15 cellular contexts compared by ENCODE assay signal in the genomic region with DNA sequence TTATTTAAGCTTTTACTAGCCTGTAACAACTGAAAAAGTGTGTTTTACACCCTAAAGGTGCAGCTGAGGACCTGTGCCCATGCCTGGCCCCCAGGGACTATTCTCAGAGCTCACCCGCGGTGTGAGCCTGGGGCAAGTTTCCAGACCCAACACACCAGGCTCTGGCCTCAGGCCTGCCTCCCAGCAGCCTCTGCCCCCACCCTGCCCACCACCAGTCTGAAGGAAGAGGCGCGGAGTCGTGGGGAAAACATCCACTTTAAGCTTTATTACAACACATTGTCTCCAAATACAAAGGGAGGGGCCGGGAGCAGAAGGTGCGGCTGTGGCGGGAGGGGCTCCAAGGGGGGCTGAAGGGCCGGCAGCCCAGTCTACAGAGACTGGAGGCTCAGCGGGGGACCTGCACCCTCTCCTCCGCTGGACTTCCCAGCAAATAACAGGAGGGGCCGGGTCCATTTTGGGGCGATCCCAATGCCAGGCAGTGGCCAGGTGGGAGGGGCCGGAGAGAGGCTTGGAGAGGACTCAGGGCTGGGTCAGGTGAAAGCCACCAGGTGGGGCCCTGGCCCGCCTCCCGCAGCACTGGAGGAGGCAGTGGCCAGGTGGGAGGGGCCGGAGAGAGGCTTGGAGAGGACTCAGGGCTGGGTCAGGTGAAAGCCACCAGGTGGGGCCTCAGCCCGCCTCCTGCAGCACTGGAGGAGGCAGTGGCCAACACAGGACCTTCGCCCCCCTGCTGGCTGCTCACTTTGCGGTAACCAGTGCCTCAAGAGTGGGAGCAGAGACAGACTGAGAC. TPM values are rescaled to one million over a fixed set of nuclear protein-coding genes. Genes with fewer than 3 reads are reported as not detected.
A peak's percentile ranks its signal among the peaks of the same experiment; 100 is the strongest.
DNase-seq lines count a peak whose midpoint lies in the region; ATAC-seq, FAIRE-seq and TF ChIP-seq lines count a peak whose summit lies in the region.
"Had no signal": no experiment of that assay in that cellular context is flagged by ENCODE, and none has a peak within 500 bp of the region (broad histone marks: within the 10 kb centered on the region; RNA-seq: fewer than 3 reads in every experiment).

No MANE protein-coding gene starts in this region.

- peaks cover 0 to 2% of the 10 kb centered on the region in 2 experiments; a peak in 1 of 5 replicates for H3K27me3 ChIP-seq in K562 (ENCODE audit: control insufficient read depth in 2 of 2, insufficient read depth in 2 of 2, low read length in 2 of 2)
- peaks cover 5% of the 10 kb centered on the region for H3K27me3 ChIP-seq in lower lobe of right lung (ENCODE audit: low read depth)

- 18% methylated on average over 14 of the region's 20 CpGs for WGBS in K562 (ENCODE audit: insufficient coverage, low coverage, missing lambda C conversion rate)

- peak in 1 of 3 experiments; percentile 53; a peak in 2 of 6 replicates for TF ChIP-seq CTCF in K562 (IDR thresholded peaks at IDR 0.05 in 2 of 3, conservative IDR thresholded peaks at IDR 0.05 in 1 of 3; ENCODE audit: insufficient read depth in 2 of 3, low read depth in 1 of 3, low read length in 3 of 3)
- no peak for TF ChIP-seq CTCF in lower lobe of right lung (IDR thresholded peaks at IDR 0.05)

- TF ChIP-seq RAD21 in Ishikawa (IDR thresholded peaks at IDR 0.05; ENCODE audit: low read depth) = peak; percentile 49
- no peak for TF ChIP-seq RAD21 in K562 (CRISPR knock-in tag; conservative IDR thresholded peaks at IDR 0.05 in 1 of 2, IDR thresholded peaks at IDR 0.05 in 1 of 2)

- H4K20me1 ChIP-seq in K562 (replicated peaks; ENCODE audit: control insufficient read depth, insufficient read depth, low read length) = 0 out of 2 replicates have a peak, but pooled peaks cover 7% of the 10 kb centered on the region

- in situ Hi-C loops in K562 (cut with MboI) = no loop called here

- intact Hi-C loops in K562 (cut with micrococcal nuclease) (no loop called here), lower lobe of right lung (cut with DNase I) (no loop called here)

- no peak overlapping the region for H3K27ac ChIP-seq in K562 (ENCODE audit: extremely low read depth, low read depth, low read length)
- H3K27ac ChIP-seq in lower lobe of right lung = peak overlapping the region; percentile 60

- H3K4me3 ChIP-seq in K562 (no peak overlapping the region), lower lobe of right lung (no peak overlapping the region)
- H3K4me3 ChIP-seq: HAP-1, heart right ventricle had no signal

- no TSS peak for BruUV-seq in K562 (replicated peaks; lab: Mats Ljungman, UMichigan)

- no peak overlapping the region for H2AFZ ChIP-seq in K562 (ENCODE audit: low read depth, low read length)

- H3K9me1 ChIP-seq in K562 (ENCODE audit: control insufficient read depth, insufficient read depth, low read length) = no peaks in the 10 kb centered on the region

- H3K4me1 ChIP-seq in K562 (replicated peaks in 1 of 2; ENCODE audit: control insufficient read depth in 2 of 2, insufficient read depth in 2 of 2, low read length in 2 of 2) (peaks cover 0 to 31% of the 10 kb centered on the region in 2 experiments; a peak in 2 of 5 replicates), lower lobe of right lung (peaks cover 8% of the 10 kb centered on the region)
- H3K4me1 ChIP-seq: HAP-1 had no signal

- no peaks in the 10 kb centered on the region for H3K79me2 ChIP-seq in K562 (ENCODE audit: control insufficient read depth, insufficient read depth, low read length)

- peak; percentile 74 for ATAC-seq in K562
- peak; percentile 91 to 92 for ATAC-seq in lower lobe of right lung
- no peak for ATAC-seq in HG03196 (IDR thresholded peaks at IDR 0.05; ENCODE audit: unreplicated experiment)
- no peak for ATAC-seq in HG02571 (IDR thresholded peaks at IDR 0.05; ENCODE audit: unreplicated experiment)
- ATAC-seq: activated naive CD8-positive, alpha-beta T cell treated with anti-CD3 and anti-CD28 coated beads, Interleukin-2, amount 50 U/mL, for 24 hours; heart right ventricle had no signal

- no peak overlapping the region for H3K4me2 ChIP-seq in K562 (ENCODE audit: insufficient read depth, low read length)

- no peak for TF ChIP-seq POLR2A in K562 (conservative IDR thresholded peaks at IDR 0.05)

- TF ChIP-seq EP300 in Ishikawa (IDR thresholded peaks at IDR 0.05; ENCODE audit: borderline replicate concordance) (no peak; the same call in 1 of the 2 replicates), K562 (IDR thresholded peaks at IDR 0.05; ENCODE audit: low read length) (no peak)

- CTCF ChIA-PET in K562 (lab: Yijun Ruan, JAX; ENCODE audit: low intra/inter-chr PET ratio) = interaction anchor here (0.6 to 1.1 kb wide), 5 partner anchors 18 to 138 kb away, joined by 3 to 5 read pairs (median 4); no protein-coding TSS in a partner anchor

- H3K9me3 ChIP-seq in K562 (replicated peaks; ENCODE audit: control insufficient read depth, insufficient read depth, low read depth, low read length) (no peaks in the 10 kb centered on the region), lower lobe of right lung (no peaks in the 10 kb centered on the region)
- H3K9me3 ChIP-seq: HAP-1, heart right ventricle had no signal

- FAIRE-seq in K562 (lab: Jason Lieb, UNC) = no peak

- POLR2A ChIA-PET in K562 (lab: Yijun Ruan, JAX) = no interaction called here

- no peak overlapping the region for H3K9ac ChIP-seq in K562 (ENCODE audit: insufficient read depth in 1 of 2, low read depth in 2 of 2, low read length in 2 of 2)

- peak; percentile 19 for DNase-seq in DMS153 treated with DMSO at 0.1 percent for 48 hours (lab: John Stamatoyannopoulos, UW; ENCODE audit: unreplicated experiment)
- DNase-seq in K562 (ENCODE audit: extremely low read depth in 1 of 4, low spot score in 3 of 4) = no peak
- DNase-seq in lower lobe of right lung = peak; percentile 94
- DNase-seq in NAMALWA (ENCODE audit: low spot score) = no peak
- no peak for DNase-seq in ureter (ENCODE audit: low spot score)
- DNase-seq: activated naive CD8-positive, alpha-beta T cell treated with anti-CD3 and anti-CD28 coated beads, Interleukin-2, amount 50 U/mL, for 24 hours; effector memory CD4-positive, alpha-beta T cell; heart right ventricle; Kasumi-1 had no signal

- H3K36me3 ChIP-seq in K562 (ENCODE audit: control insufficient read depth, insufficient read depth, low read length) (no peaks in the 10 kb centered on the region), lower lobe of right lung (peaks cover 8% of the 10 kb centered on the region)
- H3K36me3 ChIP-seq: HAP-1 had no signal

RNA-seq across cellular contexts. Expression of a gene that starts 18.1 kb away (rescaled TPM):
- total RNA-seq in K562 (2011; cell fraction: chromatin; rRNA removed; ENCODE audit: low replicate concordance) = 2.6 and 6.2 TPM in 2 replicates
- total RNA-seq in K562 (2011; cell fraction: nucleolus; rRNA removed) = 1.4 and 3.5 TPM in 2 replicates
- 2.0 and 5.0 TPM in 2 replicates for total RNA-seq in K562 (2011; cell fraction: nucleoplasm; rRNA removed)
- total RNA-seq in K562 (2014; rRNA removed) (0.18 and 0.29 TPM in 2 replicates), K562 (2014; rRNA removed; fragmentation: Illumina TruSeq; extraction: Trizol) (0.22 and 0.33 TPM in 2 replicates), K562 (2015; rRNA removed; fragmentation: Illumina TruSeq; extraction: Trizol) (0.14 TPM in 1 of 2 replicates, not detected in the other), K562 (2021) (0.83 and 2.0 TPM in 2 replicates), lower lobe of right lung (8.9 TPM), ureter (6.0 TPM)
- polyA plus RNA-seq in K562 (2011; rRNA removed) (2.0 and 4.4 TPM in 2 replicates), K562 (2014; fragmentation: Illumina TruSeq; extraction: Trizol) (0.86 and 1.7 TPM in 2 replicates), K562 (2014; fragmentation: Nextera tagmentation; extraction: Ambion mirVana) (not detected), K562 (2014; rRNA removed) (0.50 and 1.0 TPM in 2 replicates)
- 1.8 and 2.8 TPM in 2 replicates for polyA plus RNA-seq in K562 (2011; cell fraction: cytosol; rRNA removed)
- polyA plus RNA-seq in K562 (2011; cell fraction: nucleus; rRNA removed) = 3.9 and 5.9 TPM in 2 replicates
- 1.7 and 1.8 TPM in 2 replicates for polyA plus RNA-seq in K562 (2012)
- 0.81 and 1.4 TPM in 2 replicates for polyA minus RNA-seq in K562 (2011; rRNA and poly(A)+ RNA removed)
- 2.7 and 4.1 TPM in 2 replicates for polyA minus RNA-seq in K562 (2011; cell fraction: cytosol; rRNA and poly(A)+ RNA removed)
- polyA minus RNA-seq in K562 (2011; cell fraction: nucleus; rRNA and poly(A)+ RNA removed) = 0.78 and 1.1 TPM in 2 replicates
- total RNA-seq: OCI-LY7 had no signal

RNA-seq across cellular contexts. Expression of a gene that starts 31.1 kb away (rescaled TPM):
- not detected in 2 replicates for total RNA-seq in K562 (2011; cell fraction: chromatin; rRNA removed; ENCODE audit: low replicate concordance)
- not detected in 2 replicates for total RNA-seq in K562 (2011; cell fraction: nucleolus; rRNA removed)
- total RNA-seq in K562 (2011; cell fraction: nucleoplasm; rRNA removed) = not detected in 2 replicates
- total RNA-seq in K562 (2014; rRNA removed) (not detected in 2 replicates), K562 (2014; rRNA removed; fragmentation: Illumina TruSeq; extraction: Trizol) (not detected in 2 replicates), K562 (2015; rRNA removed; fragmentation: Illumina TruSeq; extraction: Trizol) (not detected in 2 replicates), K562 (2021) (not detected in 2 replicates), lower lobe of right lung (not detected), ureter (not detected)
- polyA plus RNA-seq in K562 (2011; rRNA removed) (not detected in 2 replicates), K562 (2014; fragmentation: Illumina TruSeq; extraction: Trizol) (not detected in 2 replicates), K562 (2014; fragmentation: Nextera tagmentation; extraction: Ambion mirVana) (not detected), K562 (2014; rRNA removed) (not detected in 2 replicates)
- not detected in 2 replicates for polyA plus RNA-seq in K562 (2011; cell fraction: cytosol; rRNA removed)
- polyA plus RNA-seq in K562 (2011; cell fraction: nucleus; rRNA removed) = not detected in 2 replicates
- not detected in 2 replicates for polyA plus RNA-seq in K562 (2012)
- not detected in 2 replicates for polyA minus RNA-seq in K562 (2011; rRNA and poly(A)+ RNA removed)
- not detected in 2 replicates for polyA minus RNA-seq in K562 (2011; cell fraction: cytosol; rRNA and poly(A)+ RNA removed)
- not detected in 2 replicates for polyA minus RNA-seq in K562 (2011; cell fraction: nucleus; rRNA and poly(A)+ RNA removed)
- total RNA-seq: heart right ventricle, OCI-LY7, urinary bladder had no signal
- polyA plus RNA-seq: heart right ventricle, urinary bladder had no signal

RNA-seq across cellular contexts. Expression of a gene that starts 44.1 kb away (rescaled TPM):
- total RNA-seq in K562 (2011; cell fraction: chromatin; rRNA removed; ENCODE audit: low replicate concordance) = not detected in 2 replicates
- total RNA-seq in K562 (2011; cell fraction: nucleolus; rRNA removed) = not detected in 2 replicates
- total RNA-seq in K562 (2011; cell fraction: nucleoplasm; rRNA removed) = not detected in 2 replicates
- not detected in 2 replicates for total RNA-seq in K562 (2014; rRNA removed)
- total RNA-seq in K562 (2014; rRNA removed; fragmentation: Illumina TruSeq; extraction: Trizol) = not detected in 2 replicates
- not detected in 2 replicates for total RNA-seq in K562 (2015; rRNA removed; fragmentation: Illumina TruSeq; extraction: Trizol)
- not detected in 2 replicates for total RNA-seq in K562 (2021)
- not detected in 2 replicates for polyA plus RNA-seq in K562 (2011; rRNA removed)
- not detected in 2 replicates for polyA plus RNA-seq in K562 (2011; cell fraction: cytosol; rRNA removed)
- not detected in 2 replicates for polyA plus RNA-seq in K562 (2011; cell fraction: nucleus; rRNA removed)
- not detected in 2 replicates for polyA plus RNA-seq in K562 (2012)
- polyA plus RNA-seq in K562 (2014; fragmentation: Illumina TruSeq; extraction: Trizol) = not detected in 2 replicates
- polyA plus RNA-seq in K562 (2014; fragmentation: Nextera tagmentation; extraction: Ambion mirVana) = not detected
- polyA plus RNA-seq in K562 (2014; rRNA removed) = not detected in 2 replicates
- not detected in 2 replicates for polyA minus RNA-seq in K562 (2011; rRNA and poly(A)+ RNA removed)
- polyA minus RNA-seq in K562 (2011; cell fraction: cytosol; rRNA and poly(A)+ RNA removed) = not detected in 2 replicates
- not detected in 2 replicates for polyA minus RNA-seq in K562 (2011; cell fraction: nucleus; rRNA and poly(A)+ RNA removed)
- total RNA-seq in lower lobe of right lung = not detected
- not detected for total RNA-seq in ureter
- total RNA-seq: heart right ventricle, OCI-LY7, urinary bladder had no signal
- polyA plus RNA-seq: urinary bladder had no signal

RNA-seq across cellular contexts. Expression of a gene that starts 54.3 kb away (rescaled TPM):
- not detected in 2 replicates for total RNA-seq in K562 (2011; cell fraction: chromatin; rRNA removed; ENCODE audit: low replicate concordance)
- not detected in 2 replicates for total RNA-seq in K562 (2011; cell fraction: nucleolus; rRNA removed)
- total RNA-seq in K562 (2011; cell fraction: nucleoplasm; rRNA removed) = not detected in 2 replicates
- total RNA-seq in K562 (2014; rRNA removed) (not detected in 2 replicates), K562 (2014; rRNA removed; fragmentation: Illumina TruSeq; extraction: Trizol) (not detected in 2 replicates), K562 (2015; rRNA removed; fragmentation: Illumina TruSeq; extraction: Trizol) (not detected in 2 replicates), K562 (2021) (not detected in 2 replicates), lower lobe of right lung (not detected), ureter (not detected)
- polyA plus RNA-seq in K562 (2011; rRNA removed) (not detected in 2 replicates), K562 (2014; fragmentation: Illumina TruSeq; extraction: Trizol) (not detected in 2 replicates), K562 (2014; fragmentation: Nextera tagmentation; extraction: Ambion mirVana) (not detected), K562 (2014; rRNA removed) (not detected in 2 replicates)
- not detected in 2 replicates for polyA plus RNA-seq in K562 (2011; cell fraction: cytosol; rRNA removed)
- polyA plus RNA-seq in K562 (2011; cell fraction: nucleus; rRNA removed) = not detected in 2 replicates
- polyA plus RNA-seq in K562 (2012) = not detected in 2 replicates
- polyA minus RNA-seq in K562 (2011; rRNA and poly(A)+ RNA removed) = not detected in 2 replicates
- polyA minus RNA-seq in K562 (2011; cell fraction: cytosol; rRNA and poly(A)+ RNA removed) = not detected in 2 replicates
- polyA minus RNA-seq in K562 (2011; cell fraction: nucleus; rRNA and poly(A)+ RNA removed) = not detected in 2 replicates
- total RNA-seq: heart right ventricle, OCI-LY7, urinary bladder had no signal
- polyA plus RNA-seq: heart right ventricle, urinary bladder had no signal

Comparison
In these comparisons a context has a peak if more than half of its experiments do, and no peak if none do; other contexts are left out.
1. DNase-seq: peak in DMS153 treated with DMSO at 0.1 percent for 48 hours (single experiment) and lower lobe of right lung (single experiment); none in K562 (0 of 4), NAMALWA (single experiment) and ureter (single experiment).
2. ATAC-seq: peak in K562 (single experiment) and lower lobe of right lung (2 of 2); none in HG03196 (single experiment) and HG02571 (single experiment).